In genomic region chr16:86088816-86089215, GRCh38 we compare ENCODE assay signal across 29 cellular contexts.
"Had no signal": no experiment of that assay in that cellular context is flagged by ENCODE, and none has a peak within 500 bp of the region (broad histone marks: within the 10 kb centered on the region; RNA-seq: fewer than 3 reads in every experiment).

No MANE protein-coding gene starts in this region.

- H3K27ac Mint-ChIP-seq: activated B cell treated with CpG ODN at 0.5 μM for 24 hours; activated naive CD4-positive, alpha-beta T cell treated with anti-CD3 and anti-CD28 coated beads for 36 hours; activated T-cell treated with anti-CD3 and anti-CD28 coated beads, Interleukin-2, amount 50 U/mL, for 72 hours; natural killer cell treated with Interleukin-12 subunit alpha and Interleukin-12 subunit beta and Interleukin-15 and Interleukin-18, amount 100 ng/mL, for 72 hours; T-helper 2 cell treated with Interferon-gamma antibody and Interleukin-4, amounts not matched to agents 5 μg/mL and 100 μg/mL, for 36 hours had no signal

- H3K27me3 ChIP-seq: esophagus muscularis mucosa, foreskin keratinocyte, left lung, right lobe of liver, thyroid gland, upper lobe of right lung had no signal

- H3K27me3 Mint-ChIP-seq: activated B cell treated with CpG ODN at 0.5 μM for 24 hours; natural killer cell treated with Interleukin-12 subunit alpha and Interleukin-12 subunit beta and Interleukin-15 and Interleukin-18, amount 100 ng/mL, for 72 hours; stimulated activated naive CD8-positive, alpha-beta T cell treated with anti-CD3 and anti-CD28 coated beads, Interleukin-15, amount 100 ng/mL, for 72 hours had no signal

- H3K36me3 ChIP-seq: breast epithelium, esophagus muscularis mucosa, heart right ventricle, left lung, right lobe of liver, thyroid gland, upper lobe of right lung had no signal

- H3K4me3 ChIP-seq: breast epithelium, esophagus muscularis mucosa, heart right ventricle, left lung, lung, mucosa of descending colon, right lobe of liver, skin epidermis, thyroid gland, upper lobe of right lung had no signal

- H3K9me3 ChIP-seq: breast epithelium, esophagus muscularis mucosa, heart right ventricle, left lung, mucosa of descending colon, right lobe of liver, thyroid gland, upper lobe of right lung had no signal

- ATAC-seq: activated T-cell treated with anti-CD3 and anti-CD28 coated beads, Interleukin-2, amount 50 U/mL, for 72 hours; foreskin keratinocyte; heart right ventricle; left lung; mucosa of descending colon; natural killer cell treated with Interleukin-12 subunit alpha and Interleukin-12 subunit beta and Interleukin-15 and Interleukin-18, amount 100 ng/mL, for 72 hours; right lobe of liver; stimulated activated memory B cell treated with anti-CD40 and anti-IgM and Interleukin-4, amounts not matched to agents 10 μg/mL and 1 μg/mL and 100 μg/mL, for 72 hours; stimulated activated naive CD8-positive, alpha-beta T cell treated with anti-CD3 and anti-CD28 coated beads, Interleukin-15, amount 100 ng/mL, for 72 hours; upper lobe of right lung had no signal

- H3K27ac ChIP-seq: breast epithelium, esophagus muscularis mucosa, foreskin keratinocyte, heart right ventricle, right lobe of liver, skin epidermis, thyroid gland had no signal

- H3K9me3 Mint-ChIP-seq: activated B cell treated with CpG ODN at 0.5 μM for 24 hours; activated naive CD4-positive, alpha-beta T cell treated with anti-CD3 and anti-CD28 coated beads for 36 hours; activated T-cell treated with anti-CD3 and anti-CD28 coated beads, Interleukin-2, amount 50 U/mL, for 72 hours; central memory CD8-positive, alpha-beta T cell; natural killer cell treated with Interleukin-12 subunit alpha and Interleukin-12 subunit beta and Interleukin-15 and Interleukin-18, amount 100 ng/mL, for 72 hours; stimulated activated memory B cell treated with anti-CD40 and anti-IgM and Interleukin-4, amounts not matched to agents 10 μg/mL and 1 μg/mL and 100 μg/mL, for 72 hours; stimulated activated naive CD8-positive, alpha-beta T cell treated with anti-CD3 and anti-CD28 coated beads, Interleukin-15, amount 100 ng/mL, for 72 hours; T-helper 2 cell treated with Interferon-gamma antibody and Interleukin-4, amounts not matched to agents 5 μg/mL and 100 μg/mL, for 36 hours had no signal

- H3K36me3 Mint-ChIP-seq: natural killer cell treated with Interleukin-12 subunit alpha and Interleukin-12 subunit beta and Interleukin-15 and Interleukin-18, amount 100 ng/mL, for 72 hours; stimulated activated memory B cell treated with anti-CD40 and anti-IgM and Interleukin-4, amounts not matched to agents 10 μg/mL and 1 μg/mL and 100 μg/mL, for 72 hours had no signal

- DNase-seq: activated B cell treated with CpG ODN at 0.5 μM for 24 hours; activated CD4-positive, alpha-beta T cell treated with anti-CD3 and anti-CD28 coated beads, Interleukin-2, amount 50 U/mL, for 4 hours; activated naive CD4-positive, alpha-beta T cell treated with anti-CD3 and anti-CD28 coated beads for 36 hours; activated T-cell treated with anti-CD3 and anti-CD28 coated beads for 4 hours; activated T-cell treated with anti-CD3 and anti-CD28 coated beads, Interleukin-2, amount 50 U/mL, for 72 hours; amygdala; dermis blood vessel endothelial cell; effector CD4-positive, alpha-beta T cell; foreskin keratinocyte; heart right ventricle; mesendoderm; mucosa of descending colon; stimulated activated CD4-positive, alpha-beta T cell treated with anti-CD3 and anti-CD28 coated beads, Interleukin-4, amount 100 ng/mL, for 4 hours; stimulated activated CD8-positive, alpha-beta memory T cell treated with anti-CD3 and anti-CD28 coated beads, Interleukin-4, amount 100 ng/mL, for 48 hours; stimulated activated naive CD8-positive, alpha-beta T cell treated with anti-CD3 and anti-CD28 coated beads, Interleukin-15, amount 100 ng/mL, for 72 hours; substantia nigra; T-helper 1 cell; thyroid gland had no signal

- H3K4me3 Mint-ChIP-seq: activated B cell treated with CpG ODN at 0.5 μM for 24 hours; activated naive CD4-positive, alpha-beta T cell treated with anti-CD3 and anti-CD28 coated beads for 36 hours; activated T-cell treated with anti-CD3 and anti-CD28 coated beads, Interleukin-2, amount 50 U/mL, for 72 hours; central memory CD8-positive, alpha-beta T cell; natural killer cell treated with Interleukin-12 subunit alpha and Interleukin-12 subunit beta and Interleukin-15 and Interleukin-18, amount 100 ng/mL, for 72 hours; stimulated activated memory B cell treated with anti-CD40 and anti-IgM and Interleukin-4, amounts not matched to agents 10 μg/mL and 1 μg/mL and 100 μg/mL, for 72 hours; stimulated activated naive CD8-positive, alpha-beta T cell treated with anti-CD3 and anti-CD28 coated beads, Interleukin-15, amount 100 ng/mL, for 72 hours; T-helper 2 cell treated with Interferon-gamma antibody and Interleukin-4, amounts not matched to agents 5 μg/mL and 100 μg/mL, for 36 hours had no signal

- H3K4me1 ChIP-seq: breast epithelium, foreskin keratinocyte, heart right ventricle, right lobe of liver, thyroid gland, upper lobe of right lung had no signal

- H3K4me1 Mint-ChIP-seq: central memory CD8-positive, alpha-beta T cell had no signal
